Comparison of ENCODE assay signal across 29 cellular contexts in genomic region chr7:145030754-145031153, GRCh38.
"Had no signal": no experiment of that assay in that cellular context is flagged by ENCODE, and none has a peak within 500 bp of the region (broad histone marks: within the 10 kb centered on the region; RNA-seq: fewer than 3 reads in every experiment).

No MANE protein-coding gene starts in this region.

- ATAC-seq: activated CD4-positive, alpha-beta T cell treated with anti-CD3 and anti-CD28 coated beads for 36 hours; activated T-cell treated with anti-CD3 and anti-CD28 coated beads, Interleukin-2, amount 50 U/mL, for 72 hours; esophagus mucosa; natural killer cell; right lobe of liver; stimulated activated naive CD8-positive, alpha-beta T cell treated with anti-CD3 and anti-CD28 coated beads, Interleukin-15, Interleukin-2, amounts not matched to agents 100 U/mL and 50 U/mL, for 24 hours had no signal

- H3K36me3 ChIP-seq: breast epithelium, left ventricle myocardium inferior, ovary, right lobe of liver, upper lobe of left lung had no signal

- H3K9me3 ChIP-seq: breast epithelium, ovary, right lobe of liver, upper lobe of left lung had no signal

- H3K4me1 Mint-ChIP-seq: activated B cell treated with CpG ODN at 0.5 μM for 24 hours; activated CD4-positive, alpha-beta T cell treated with anti-CD3 and anti-CD28 coated beads for 36 hours; central memory CD8-positive, alpha-beta T cell; immature natural killer cell; mesothelial cell of epicardium; natural killer cell had no signal

- H3K9me3 Mint-ChIP-seq: activated naive CD8-positive, alpha-beta T cell treated with anti-CD3 and anti-CD28 coated beads, Interleukin-2, amount 10 ng/mL, durations not matched to agents 7 days and 5 days; activated T-cell treated with anti-CD3 and anti-CD28 coated beads, Interleukin-2, amount 50 U/mL, for 72 hours; central memory CD8-positive, alpha-beta T cell; immature natural killer cell; mesothelial cell of epicardium; natural killer cell; T-helper 1 cell treated with Interleukin-12 subunit alpha and Interleukin-12 subunit beta and Interleukin-4 antibody, amounts not matched to agents 30 μg/mL and 1 μg/mL, for 36 hours had no signal

- H3K4me3 Mint-ChIP-seq: activated B cell treated with CpG ODN at 0.5 μM for 24 hours; activated CD4-positive, alpha-beta memory T cell treated with anti-CD3 and anti-CD28 coated beads for 36 hours; activated CD4-positive, alpha-beta T cell treated with anti-CD3 and anti-CD28 coated beads for 36 hours; activated naive CD4-positive, alpha-beta T cell treated with anti-CD3 and anti-CD28 coated beads for 36 hours; activated naive CD8-positive, alpha-beta T cell treated with anti-CD3 and anti-CD28 coated beads, Interleukin-2, amount 10 ng/mL, durations not matched to agents 7 days and 5 days; activated T-cell treated with anti-CD3 and anti-CD28 coated beads, Interleukin-2, amount 50 U/mL, for 72 hours; central memory CD8-positive, alpha-beta T cell; mesothelial cell of epicardium; natural killer cell; T-helper 1 cell treated with Interleukin-12 subunit alpha and Interleukin-12 subunit beta and Interleukin-4 antibody, amounts not matched to agents 30 μg/mL and 1 μg/mL, for 36 hours had no signal

- H3K27me3 ChIP-seq: breast epithelium, ovary, upper lobe of left lung had no signal

- H3K27ac Mint-ChIP-seq: activated B cell treated with CpG ODN at 0.5 μM for 24 hours; activated CD4-positive, alpha-beta memory T cell treated with anti-CD3 and anti-CD28 coated beads for 36 hours; activated CD4-positive, alpha-beta T cell treated with anti-CD3 and anti-CD28 coated beads for 36 hours; activated naive CD4-positive, alpha-beta T cell treated with anti-CD3 and anti-CD28 coated beads for 36 hours; activated naive CD8-positive, alpha-beta T cell treated with anti-CD3 and anti-CD28 coated beads, Interleukin-2, amount 10 ng/mL, durations not matched to agents 7 days and 5 days; activated T-cell treated with anti-CD3 and anti-CD28 coated beads, Interleukin-2, amount 50 U/mL, for 72 hours; immature natural killer cell; mesothelial cell of epicardium; natural killer cell; T-helper 1 cell treated with Interleukin-12 subunit alpha and Interleukin-12 subunit beta and Interleukin-4 antibody, amounts not matched to agents 30 μg/mL and 1 μg/mL, for 36 hours had no signal

- H3K4me3 ChIP-seq: breast epithelium, left ventricle myocardium inferior, ovary, right lobe of liver, skin epidermis, upper lobe of left lung had no signal

- DNase-seq: activated B cell treated with CpG ODN at 0.5 μM for 24 hours; activated CD4-positive, alpha-beta memory T cell treated with anti-CD3 and anti-CD28 coated beads for 36 hours; activated CD4-positive, alpha-beta T cell treated with anti-CD3 and anti-CD28 coated beads for 36 hours; activated effector memory CD4-positive, alpha-beta T cell treated with Interleukin-2 at 50 U/mL for 16 hours; activated naive CD4-positive, alpha-beta T cell treated with anti-CD3 and anti-CD28 coated beads for 36 hours; activated naive CD8-positive, alpha-beta T cell treated with anti-CD3 and anti-CD28 coated beads, Interleukin-2, amount 10 ng/mL, durations not matched to agents 7 days and 5 days; activated T-cell treated with anti-CD3 and anti-CD28 coated beads, Interleukin-2, amount 50 U/mL, for 72 hours; amniotic stem cell; effector memory CD4-positive, alpha-beta T cell; foreskin melanocyte; immature natural killer cell; kidney glomerular epithelial cell; left ventricle myocardium inferior; natural killer cell; ovary; right lobe of liver; stimulated activated CD4-positive, alpha-beta T cell treated with anti-CD3 and anti-CD28 coated beads, Interleukin-2, amount 100 ng/mL, for 24 hours; stimulated activated CD8-positive, alpha-beta memory T cell treated with anti-CD3 and anti-CD28 coated beads, Interleukin-4, amount 100 ng/mL, for 48 hours; stimulated activated naive CD8-positive, alpha-beta T cell treated with anti-CD3 and anti-CD28 coated beads, Interleukin-15, Interleukin-2, amounts not matched to agents 100 U/mL and 50 U/mL, for 24 hours; T1000; upper lobe of left lung had no signal

- FAIRE-seq: colon, endothelial cell of umbilical vein had no signal

- H3K4me1 ChIP-seq: breast epithelium, left ventricle myocardium inferior, right lobe of liver, upper lobe of left lung had no signal

- H3K36me3 Mint-ChIP-seq: activated CD4-positive, alpha-beta memory T cell treated with anti-CD3 and anti-CD28 coated beads for 36 hours; activated naive CD8-positive, alpha-beta T cell treated with anti-CD3 and anti-CD28 coated beads, Interleukin-2, amount 10 ng/mL, durations not matched to agents 7 days and 5 days; immature natural killer cell; mesothelial cell of epicardium; natural killer cell had no signal

- H3K27ac ChIP-seq: breast epithelium, left ventricle myocardium inferior, ovary, right lobe of liver, skin epidermis, upper lobe of left lung had no signal

- H3K27me3 Mint-ChIP-seq: activated naive CD8-positive, alpha-beta T cell treated with anti-CD3 and anti-CD28 coated beads, Interleukin-2, amount 10 ng/mL, durations not matched to agents 7 days and 5 days had no signal
